In genomic region chr22:50481440-50482106, GRCh38 we compare ENCODE assay signal across 8 cellular contexts. TPM values are rescaled to one million over a fixed set of nuclear protein-coding genes. Genes with fewer than 3 reads are reported as not detected.
DNase-seq lines count a peak whose midpoint lies in the region; ATAC-seq and TF ChIP-seq lines count a peak whose summit lies in the region.

Gene ADM2 (plus strand): TSS chr22:50481543. CDS start chr22:50481848, 305 bp downstream.

- peak within 1 kb of the TSS; percentile 75 to 88 (median 82) for H3K4me3 Mint-ChIP-seq in naive B cell

- H3K4me3 ChIP-seq in HAP-1: peak within 1 kb of the TSS; percentile 60
- peak within 1 kb of the TSS; percentile 31 for H3K4me3 ChIP-seq in ectodermal cell (ENCODE audit: insufficient read depth, low read depth, low read length)
- H3K4me3 ChIP-seq in tibial artery: peak within 1 kb of the TSS; percentile 30 to 44

- intact Hi-C loops in tibial artery (cut with DNase I; ENCODE audit: low total_unique reads): no loop called here

- peaks cover 0 to 32% (median 6%) of the 10 kb centered on the region in 3 donors for H3K27me3 Mint-ChIP-seq in naive B cell

- no peaks in the 10 kb centered on the region; the same call in 1 of the 2 replicates for H3K36me3 ChIP-seq in HAP-1 (replicated peaks)
- no peaks in the 10 kb centered on the region for H3K36me3 ChIP-seq in ectodermal cell (ENCODE audit: control insufficient read depth, insufficient read depth, low read length)
- no peaks in the 10 kb centered on the region for H3K36me3 ChIP-seq in tibial artery

- no peaks in the 10 kb centered on the region for H3K9me3 ChIP-seq in HAP-1
- H3K9me3 ChIP-seq in ectodermal cell (ENCODE audit: control insufficient read depth, low read length): no peaks in the 10 kb centered on the region
- no peaks in the 10 kb centered on the region for H3K9me3 ChIP-seq in tibial artery

- H3K27me3 ChIP-seq in HAP-1 (ENCODE audit: low read depth) (no peaks in the 10 kb centered on the region), ectodermal cell (ENCODE audit: control insufficient read depth, insufficient read depth, low read length, poor library complexity, severe bottlenecking) (peaks cover 36% of the 10 kb centered on the region), tibial artery (peaks cover 15 to 72% of the 10 kb centered on the region in 2 donors)

- peaks cover 11 to 22% (median 21%) of the 10 kb centered on the region in 3 donors for H3K4me1 Mint-ChIP-seq in naive B cell

- H3K36me3 Mint-ChIP-seq in naive B cell: no peaks in the 10 kb centered on the region

- H3K27ac ChIP-seq in ectodermal cell (ENCODE audit: insufficient read depth, low read depth, low read length, poor library complexity, severe bottlenecking) (no peak within 1 kb of the TSS), tibial artery (no peak within 1 kb of the TSS)

- peak within 1 kb of the TSS in 1 of 6 donors; percentile 87 for H3K27ac Mint-ChIP-seq in naive B cell

- TF ChIP-seq CTCF in tibial artery (IDR thresholded peaks at IDR 0.05): no peak

- H3K4me1 ChIP-seq in HAP-1 (no peaks in the 10 kb centered on the region), ectodermal cell (ENCODE audit: control insufficient read depth, insufficient read depth, low read length) (no peaks in the 10 kb centered on the region), tibial artery (peaks cover 0 to 16% (median 8%) of the 10 kb centered on the region in 4 donors)

- 3% methylated on average over 70 of the region's 70 CpGs for WGBS in ectodermal cell, 2 experiments

- H3K9me3 Mint-ChIP-seq in naive B cell: no peaks in the 10 kb centered on the region

- ATAC-seq in naive B cell (ENCODE audit: low read depth in 2 of 2) (peak; percentile 82 to 85), GM18861 (IDR thresholded peaks at IDR 0.05; ENCODE audit: unreplicated experiment) (no peak)

- DNase-seq in HAP-1 (ENCODE audit: low spot score in 2 of 2): peak; percentile 19 to 79
- peak; percentile 64 to 65 for DNase-seq in activated CD4-positive, alpha-beta T cell treated with anti-CD3 and anti-CD28 coated beads for 4 hours
- peak; percentile 53 for DNase-seq in naive B cell
- DNase-seq in tibial artery: no peak
- DNase-seq in DMS153 (lab: John Stamatoyannopoulos, UW): no peak
- no peak for DNase-seq in hepatic stellate cell (ENCODE audit: low spot score)

- in situ Hi-C loops in HAP-1 (cut with MboI; ENCODE audit: low sequenced_read_pairs): no loop called here

RNA-seq across cellular contexts. Expression of gene ADM2, which starts in this region (rescaled TPM):
- 3.6 TPM for polyA plus RNA-seq in ectodermal cell (2013, experiment 1 of 4)
- polyA plus RNA-seq in ectodermal cell (2013, experiment 2 of 4): 3.2 TPM
- 3.4 TPM for polyA plus RNA-seq in ectodermal cell (2013, experiment 3 of 4)
- 2.9 TPM for polyA plus RNA-seq in ectodermal cell (2013, experiment 4 of 4)
- polyA plus RNA-seq in naive B cell (ENCODE audit: low read depth in 6 of 6): under 1 TPM in 3 of 6 donors, not detected in 3; 0.08 to 0.86 (median 0.20) TPM

Comparison
In these comparisons a context has a peak if more than half of its experiments do, and no peak if none do; other contexts are left out.
1. Peak in DNase-seq and ATAC-seq in naive B cell; RNA of the gene not detected or under 1 TPM.
2. DNase-seq: peak in HAP-1 (2 of 2) and activated CD4-positive, alpha-beta T cell treated with anti-CD3 and anti-CD28 coated beads for 4 hours (2 of 2); none in tibial artery (0 of 2), DMS153 (single experiment) and hepatic stellate cell (single experiment).
3. Peak in every context shown above with its lines, with median percentiles within 50 percentile points of each other: H3K4me3 ChIP-seq.